29 cellular contexts compared by ENCODE assay signal in the genomic region with DNA sequence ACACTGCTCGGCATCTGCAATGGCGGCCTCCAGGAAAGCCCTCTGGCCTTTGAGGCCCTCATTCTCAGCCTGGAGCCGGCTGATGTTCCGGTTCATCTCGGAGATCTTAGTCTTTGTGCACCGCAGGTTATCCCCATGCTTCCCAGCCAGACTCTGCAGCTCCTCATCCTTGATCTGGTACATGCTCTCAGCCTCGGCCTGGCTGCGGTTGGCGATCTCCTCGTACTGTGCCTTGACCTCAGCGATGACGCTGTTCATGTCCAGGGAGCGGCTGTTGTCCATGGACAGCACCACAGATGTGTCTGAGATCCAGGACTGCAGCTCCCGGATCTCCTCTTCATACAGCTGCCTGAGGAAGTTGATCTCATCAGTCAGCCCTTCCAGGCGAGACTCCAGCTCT.
"Had no signal": no experiment of that assay in that cellular context is flagged by ENCODE, and none has a peak within 500 bp of the region (broad histone marks: within the 10 kb centered on the region; RNA-seq: fewer than 3 reads in every experiment).

No MANE protein-coding gene starts in this region.

- H3K27ac Mint-ChIP-seq: activated CD4-positive, alpha-beta memory T cell treated with anti-CD3 and anti-CD28 coated beads for 36 hours; activated CD4-positive, alpha-beta T cell treated with anti-CD3 and anti-CD28 coated beads for 36 hours; activated CD4-positive, alpha-beta T cell treated with anti-CD3 and anti-CD28 coated beads, Interleukin-2, amount 10 ng/mL, durations not matched to agents 24 days and 14 days; activated CD8-positive, alpha-beta memory T cell treated with anti-CD3 and anti-CD28 coated beads, Interleukin-2, amount 10 ng/mL, durations not matched to agents 7 days and 5 days; activated CD8-positive, alpha-beta T cell treated with anti-CD3 and anti-CD28 coated beads, Interleukin-2, amount 10 ng/mL, durations not matched to agents 7 days and 5 days; activated naive CD4-positive, alpha-beta T cell treated with anti-CD3 and anti-CD28 coated beads, Interleukin-2, amount 10 ng/mL, durations not matched to agents 7 days and 5 days; activated naive CD8-positive, alpha-beta T cell treated with anti-CD3 and anti-CD28 coated beads, Interleukin-2, amount 10 ng/mL, durations not matched to agents 7 days and 5 days; activated T-helper 1 cell treated with anti-CD3 and anti-CD28 coated beads, Interleukin-12 subunit alpha, Interleukin-12 subunit beta, Interleukin-2, Interleukin-4 antibody, amounts not matched to agents 30 ng/mL and 10 ng/mL and 1 ng/mL, durations not matched to agents 14 hours and 24 hours and 36 hours; brain; T-helper 17 cell had no signal

- H3K27ac ChIP-seq: ascending aorta, breast epithelium, cardiac muscle cell, colonic mucosa had no signal

- ATAC-seq: activated CD4-positive, alpha-beta T cell treated with anti-CD3 and anti-CD28 coated beads for 36 hours; activated CD8-positive, alpha-beta memory T cell treated with anti-CD3 and anti-CD28 coated beads, Interleukin-2, amount 10 ng/mL, durations not matched to agents 7 days and 5 days; activated CD8-positive, alpha-beta T cell treated with anti-CD3 and anti-CD28 coated beads, Interleukin-2, amount 10 ng/mL, durations not matched to agents 7 days and 5 days; activated naive CD4-positive, alpha-beta T cell treated with anti-CD3 and anti-CD28 coated beads, Interleukin-2, amount 50 U/mL, for 72 hours; esophagus mucosa; T-helper 17 cell had no signal

- H3K27me3 Mint-ChIP-seq: activated CD4-positive, alpha-beta memory T cell treated with anti-CD3 and anti-CD28 coated beads for 36 hours; activated CD4-positive, alpha-beta T cell treated with anti-CD3 and anti-CD28 coated beads for 36 hours; activated CD4-positive, alpha-beta T cell treated with anti-CD3 and anti-CD28 coated beads, Interleukin-2, amount 10 ng/mL, durations not matched to agents 24 days and 14 days; activated CD8-positive, alpha-beta memory T cell treated with anti-CD3 and anti-CD28 coated beads, Interleukin-2, amount 10 ng/mL, durations not matched to agents 7 days and 5 days; activated naive CD4-positive, alpha-beta T cell treated with anti-CD3 and anti-CD28 coated beads, Interleukin-2, amount 10 ng/mL, durations not matched to agents 7 days and 5 days; activated naive CD8-positive, alpha-beta T cell treated with anti-CD3 and anti-CD28 coated beads, Interleukin-2, amount 10 ng/mL, durations not matched to agents 7 days and 5 days; brain; T-helper 17 cell had no signal

- H3K4me3 ChIP-seq: ascending aorta, breast epithelium, cardiac muscle cell, colonic mucosa had no signal

- H3K4me3 Mint-ChIP-seq: activated CD4-positive, alpha-beta memory T cell treated with anti-CD3 and anti-CD28 coated beads for 36 hours; activated CD4-positive, alpha-beta T cell treated with anti-CD3 and anti-CD28 coated beads for 36 hours; activated CD4-positive, alpha-beta T cell treated with anti-CD3 and anti-CD28 coated beads, Interleukin-2, amount 10 ng/mL, durations not matched to agents 24 days and 14 days; activated CD8-positive, alpha-beta memory T cell treated with anti-CD3 and anti-CD28 coated beads, Interleukin-2, amount 10 ng/mL, durations not matched to agents 7 days and 5 days; activated CD8-positive, alpha-beta T cell treated with anti-CD3 and anti-CD28 coated beads, Interleukin-2, amount 10 ng/mL, durations not matched to agents 7 days and 5 days; activated naive CD4-positive, alpha-beta T cell treated with anti-CD3 and anti-CD28 coated beads, Interleukin-2, amount 10 ng/mL, durations not matched to agents 7 days and 5 days; activated naive CD8-positive, alpha-beta T cell treated with anti-CD3 and anti-CD28 coated beads, Interleukin-2, amount 10 ng/mL, durations not matched to agents 7 days and 5 days; activated T-helper 1 cell treated with anti-CD3 and anti-CD28 coated beads, Interleukin-12 subunit alpha, Interleukin-12 subunit beta, Interleukin-2, Interleukin-4 antibody, amounts not matched to agents 30 ng/mL and 10 ng/mL and 1 ng/mL, durations not matched to agents 14 hours and 24 hours and 36 hours; brain; T-helper 17 cell had no signal

- H3K36me3 ChIP-seq: breast epithelium, colonic mucosa had no signal

- DNase-seq: activated CD4-positive, alpha-beta memory T cell treated with anti-CD3 and anti-CD28 coated beads for 36 hours; activated CD4-positive, alpha-beta T cell treated with anti-CD3 and anti-CD28 coated beads for 36 hours; activated CD4-positive, alpha-beta T cell treated with anti-CD3 and anti-CD28 coated beads, Interleukin-2, amount 10 ng/mL, durations not matched to agents 24 days and 14 days; activated CD4-positive, CD25-positive, alpha-beta regulatory T cell; activated CD4-positive, CD25-positive, alpha-beta regulatory T cell treated with anti-CD3 and anti-CD28 coated beads, Interleukin-2, amount 50 U/mL, for 72 hours; activated CD8-positive, alpha-beta memory T cell treated with anti-CD3 and anti-CD28 coated beads, Interleukin-2, amount 10 ng/mL, durations not matched to agents 7 days and 5 days; activated CD8-positive, alpha-beta memory T cell treated with anti-CD3 and anti-CD28 coated beads, Interleukin-2, amount 50 U/mL, for 4 hours; activated CD8-positive, alpha-beta T cell treated with anti-CD3 and anti-CD28 coated beads, Interleukin-2, amount 10 ng/mL, durations not matched to agents 7 days and 5 days; activated gamma-delta T cell; activated naive CD4-positive, alpha-beta T cell; activated naive CD4-positive, alpha-beta T cell treated with anti-CD3 and anti-CD28 coated beads, Interleukin-2, amount 10 ng/mL, durations not matched to agents 7 days and 5 days; activated naive CD8-positive, alpha-beta T cell treated with anti-CD3 and anti-CD28 coated beads, Interleukin-2, amount 10 ng/mL, durations not matched to agents 7 days and 5 days; activated T-cell treated with anti-CD3 and anti-CD28 coated beads, Interleukin-2, amount 50 U/mL, for 1 hour; activated T-cell treated with anti-CD3 and anti-CD28 coated beads, Interleukin-2, amount 50 U/mL, for 48 hours; central memory CD4-positive, alpha-beta T cell; cerebellar nuclear complex; colonic mucosa; effector CD8-positive, alpha-beta T cell; foreskin fibroblast; head of caudate nucleus; T-helper 1 cell; T-helper 17 cell had no signal

- H3K9me3 Mint-ChIP-seq: activated CD4-positive, alpha-beta memory T cell treated with anti-CD3 and anti-CD28 coated beads for 36 hours; activated CD4-positive, alpha-beta T cell treated with anti-CD3 and anti-CD28 coated beads, Interleukin-2, amount 10 ng/mL, durations not matched to agents 24 days and 14 days; activated naive CD4-positive, alpha-beta T cell treated with anti-CD3 and anti-CD28 coated beads, Interleukin-2, amount 10 ng/mL, durations not matched to agents 7 days and 5 days; activated naive CD4-positive, alpha-beta T cell treated with anti-CD3 and anti-CD28 coated beads, Interleukin-2, amount 50 U/mL, for 72 hours; activated naive CD8-positive, alpha-beta T cell treated with anti-CD3 and anti-CD28 coated beads, Interleukin-2, amount 10 ng/mL, durations not matched to agents 7 days and 5 days; activated T-helper 1 cell treated with anti-CD3 and anti-CD28 coated beads, Interleukin-12 subunit alpha, Interleukin-12 subunit beta, Interleukin-2, Interleukin-4 antibody, amounts not matched to agents 30 ng/mL and 10 ng/mL and 1 ng/mL, durations not matched to agents 14 hours and 24 hours and 36 hours; brain had no signal

- H3K4me1 ChIP-seq: breast epithelium, colonic mucosa had no signal

- H3K9me3 ChIP-seq: ascending aorta, breast epithelium, colonic mucosa had no signal

- H3K27me3 ChIP-seq: ascending aorta, breast epithelium, cardiac muscle cell, colonic mucosa had no signal
